Comparison of ENCODE assay signal across 9 cellular contexts in the genomic region with DNA sequence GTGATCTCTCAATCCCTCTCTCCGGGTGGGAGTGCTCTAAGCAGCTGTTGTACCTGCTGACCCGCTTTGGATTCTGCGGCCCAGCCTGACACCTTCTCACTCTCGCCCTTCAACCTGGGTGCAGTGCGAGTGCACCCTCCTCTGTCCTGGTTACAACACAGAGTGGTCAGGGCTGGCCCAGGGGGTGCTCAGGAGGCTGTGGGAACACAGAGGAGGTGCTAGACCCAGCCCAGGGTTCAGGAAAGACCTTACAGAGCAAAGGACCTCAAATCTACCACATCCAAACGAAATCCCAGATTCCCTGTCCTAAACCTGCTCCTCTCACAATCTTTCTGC. TPM values are rescaled to one million over a fixed set of nuclear protein-coding genes. Genes with fewer than 3 reads are reported as not detected.
DNase-seq lines count a peak whose midpoint lies in the region; ATAC-seq and TF ChIP-seq lines count a peak whose summit lies in the region.
"Had no signal": no experiment of that assay in that cellular context is flagged by ENCODE, and none has a peak within 500 bp of the region (broad histone marks: within the 10 kb centered on the region; RNA-seq: fewer than 3 reads in every experiment).

No MANE protein-coding gene starts in this region.

- no peaks in the 10 kb centered on the region for H3K9me3 Mint-ChIP-seq in Caco-2 (ENCODE audit: unreplicated experiment)
- peaks cover 0 to 14% of the 10 kb centered on the region in 2 donors for H3K9me3 Mint-ChIP-seq in effector memory CD8-positive, alpha-beta T cell
- peaks cover 30% of the 10 kb centered on the region for H3K9me3 Mint-ChIP-seq in nephron progenitor cell

- POLR2A ChIA-PET in Caco-2 (lab: Charles Lee), result interaction anchor here (0.5 to 0.8 kb wide), 2 partner anchors 110 to 229 kb away, joined by 3 read pairs; no protein-coding TSS in a partner anchor

- BruUV-seq in Caco-2 (replicated peaks; lab: Mats Ljungman, UMichigan), result no TSS peak

- intact Hi-C loops in Caco-2 (cut with micrococcal nuclease; ENCODE audit: unreplicated experiment), result loop anchor here (1.0 kb wide), 1 partner anchor 23 kb away; a partner anchor contains a TSS

- H3K27me3 ChIP-seq in Caco-2 (replicated peaks; ENCODE audit: control insufficient read depth, insufficient read depth, low read length), result no peaks in the 10 kb centered on the region

- no peaks in the 10 kb centered on the region for H3K36me3 ChIP-seq in Caco-2 (ENCODE audit: control insufficient read depth, insufficient read depth, low read length)

- TF ChIP-seq CTCF in Caco-2 (IDR thresholded peaks at IDR 0.05; ENCODE audit: insufficient read depth in 1 of 2, low read depth in 1 of 2, low read length in 1 of 2, severe bottlenecking in 1 of 2, unreplicated experiment in 1 of 2), result no peak
- no peak for TF ChIP-seq CTCF in LNCaP clone FGC (IDR thresholded peaks at IDR 0.05; ENCODE audit: control insufficient read depth, extremely low read depth, insufficient read depth)
- TF ChIP-seq CTCF in nephron progenitor cell (IDR thresholded peaks at IDR 0.05), result no peak

- peaks cover 4% of the 10 kb centered on the region for H3K36me3 Mint-ChIP-seq in Caco-2 (ENCODE audit: insufficient read depth, unreplicated experiment)
- peaks cover 5% of the 10 kb centered on the region for H3K36me3 Mint-ChIP-seq in effector memory CD8-positive, alpha-beta T cell (ENCODE audit: insufficient read depth)
- H3K36me3 Mint-ChIP-seq in nephron progenitor cell (ENCODE audit: low read depth), result peaks cover 13% of the 10 kb centered on the region

- H3K4me3 Mint-ChIP-seq in Caco-2 (ENCODE audit: unreplicated experiment), result peak overlapping the region; percentile 93
- H3K4me3 Mint-ChIP-seq in effector memory CD8-positive, alpha-beta T cell, result peak overlapping the region; percentile 90 to 92
- H3K4me3 Mint-ChIP-seq in nephron progenitor cell, result peak overlapping the region; percentile 93

- CTCF ChIA-PET in Caco-2 (lab: Charles Lee), result no interaction called here

- no peaks in the 10 kb centered on the region for H3K27me3 Mint-ChIP-seq in Caco-2 (ENCODE audit: insufficient read depth, unreplicated experiment)
- H3K27me3 Mint-ChIP-seq in effector memory CD8-positive, alpha-beta T cell, result peaks cover 0 to 33% of the 10 kb centered on the region in 2 donors
- peaks cover 12% of the 10 kb centered on the region for H3K27me3 Mint-ChIP-seq in nephron progenitor cell (ENCODE audit: low read depth, poor library complexity)

- H3K4me3 ChIP-seq in Caco-2 (ENCODE audit: low read depth, low read length) (peak overlapping the region; percentile 65), LNCaP clone FGC (ENCODE audit: low read depth, low read length) (peak overlapping the region; percentile 91)

- H3K27ac Mint-ChIP-seq in Caco-2 (ENCODE audit: unreplicated experiment), result peak overlapping the region; percentile 63
- peak overlapping the region; percentile 62 to 86 for H3K27ac Mint-ChIP-seq in effector memory CD8-positive, alpha-beta T cell
- H3K27ac Mint-ChIP-seq in nephron progenitor cell, result no peak overlapping the region

- no peak for DNase-seq in Caco-2
- no peak for DNase-seq in LNCaP clone FGC (ENCODE audit: low read depth)
- no peak for DNase-seq in effector memory CD8-positive, alpha-beta T cell
- no peak for DNase-seq in nephron progenitor cell
- DNase-seq in COLO668 (lab: John Stamatoyannopoulos, UW; ENCODE audit: unreplicated experiment), result no peak
- DNase-seq in activated CD4-positive, alpha-beta T cell treated with anti-CD3 and anti-CD28 coated beads for 1 hour, result no peak

- H3K4me1 Mint-ChIP-seq in Caco-2 (ENCODE audit: low read depth, unreplicated experiment) (peaks cover 14% of the 10 kb centered on the region), nephron progenitor cell (peaks cover 20% of the 10 kb centered on the region)
- peaks cover 14 to 23% of the 10 kb centered on the region in 2 donors for H3K4me1 Mint-ChIP-seq in effector memory CD8-positive, alpha-beta T cell (ENCODE audit: low read depth in 2 of 2)

- peaks cover 14% of the 10 kb centered on the region for H3K4me1 ChIP-seq in Caco-2

- ATAC-seq in effector memory CD8-positive, alpha-beta T cell (replicated peaks), result peak; percentile 1
- ATAC-seq in HG03159 (IDR thresholded peaks at IDR 0.05; ENCODE audit: unreplicated experiment) (no peak), GM21515 (IDR thresholded peaks at IDR 0.05; ENCODE audit: unreplicated experiment) (no peak)

- no peaks in the 10 kb centered on the region for H3K9me3 ChIP-seq in Caco-2

RNA-seq across cellular contexts. Expression of a gene that starts 23.7 kb away (rescaled TPM):
- 8.7 and 11.5 TPM in 2 replicates for total RNA-seq in Caco-2 (2022)

RNA-seq across cellular contexts. Expression of a gene that starts 35.5 kb away (rescaled TPM):
- not detected in 2 replicates for total RNA-seq in Caco-2 (2022)
- total RNA-seq: renal cortical epithelial cell had no signal

RNA-seq across cellular contexts. Expression of a gene that starts 51.9 kb away (rescaled TPM):
- not detected in 2 replicates for total RNA-seq in Caco-2 (2022)
- total RNA-seq: renal cortical epithelial cell had no signal
